In genomic region chr14:75282166-75282547, GRCh38 we compare ENCODE assay signal across 13 cellular contexts. TPM values are rescaled to one million over a fixed set of nuclear protein-coding genes. Genes with fewer than 3 reads are reported as not detected.
DNase-seq lines count a peak whose midpoint lies in the region; ATAC-seq, FAIRE-seq and TF ChIP-seq lines count a peak whose summit lies in the region.
"Had no signal": no experiment of that assay in that cellular context is flagged by ENCODE, and none has a peak within 500 bp of the region (broad histone marks: within the 10 kb centered on the region; RNA-seq: fewer than 3 reads in every experiment).

No MANE protein-coding gene starts in this region.

- H3K27me3 ChIP-seq in GM23338 (ENCODE audit: insufficient read depth), result peaks cover 15% of the 10 kb centered on the region
- H3K27me3 ChIP-seq in astrocyte (ENCODE audit: insufficient read depth, low read length), result no peaks in the 10 kb centered on the region
- H3K27me3 ChIP-seq in tibial artery, result no peaks in the 10 kb centered on the region
- H3K27me3 ChIP-seq: SJSA1 had no signal

- H3K9me2 ChIP-seq in GM23338 (ENCODE audit: insufficient read depth), result no peaks in the 10 kb centered on the region

- H4K20me1 ChIP-seq in GM23338 (replicated peaks; ENCODE audit: insufficient read depth) (0 out of 2 replicates have a peak, but pooled peaks cover 7% of the 10 kb centered on the region), astrocyte (ENCODE audit: insufficient read depth, low read length) (peaks cover 31% of the 10 kb centered on the region)

- H3K4me1 ChIP-seq in GM23338 (ENCODE audit: insufficient read depth) (peaks cover 34% of the 10 kb centered on the region), astrocyte (ENCODE audit: insufficient read depth, low read length) (peaks cover 19% of the 10 kb centered on the region), tibial artery (peaks cover 0 to 27% (median 19%) of the 10 kb centered on the region in 4 donors)

- 0 out of 2 replicates have a peak, but pooled peaks cover 12% of the 10 kb centered on the region for H3K36me3 ChIP-seq in GM23338 (ENCODE audit: insufficient read depth)
- peaks cover 16% of the 10 kb centered on the region for H3K36me3 ChIP-seq in astrocyte (ENCODE audit: insufficient read depth, low read length)
- H3K36me3 ChIP-seq in tibial artery, result peaks cover 15 to 32% (median 21%) of the 10 kb centered on the region in 3 donors

- H3K4me3 Mint-ChIP-seq in GM23338 (peak overlapping the region; percentile 13; the same call in 1 of the 3 replicates), astrocyte (ENCODE audit: unreplicated experiment) (no peak overlapping the region)
- no peak overlapping the region for H3K4me3 Mint-ChIP-seq in activated CD4-positive, alpha-beta memory T cell treated with anti-CD3 and anti-CD28 coated beads for 36 hours
- H3K4me3 Mint-ChIP-seq: activated CD8-positive, alpha-beta T cell treated with anti-CD3 and anti-CD28 coated beads, Interleukin-2, amount 10 ng/mL, durations not matched to agents 7 days and 5 days had no signal

- H3K36me3 Mint-ChIP-seq in GM23338 (ENCODE audit: low read depth) (peaks cover 31% of the 10 kb centered on the region), astrocyte (ENCODE audit: low read depth, unreplicated experiment) (peaks cover 12% of the 10 kb centered on the region)
- H3K36me3 Mint-ChIP-seq in activated CD4-positive, alpha-beta memory T cell treated with anti-CD3 and anti-CD28 coated beads for 36 hours, result peaks cover 25% of the 10 kb centered on the region

- no peak for TF ChIP-seq CTCF in GM23338 (conservative IDR thresholded peaks at IDR 0.05; ENCODE audit: low read depth in 2 of 2)
- TF ChIP-seq CTCF in astrocyte (IDR thresholded peaks at IDR 0.05; ENCODE audit: insufficient read depth, low read depth, low read length), result no peak
- TF ChIP-seq CTCF in fibroblast of villous mesenchyme (IDR thresholded peaks at IDR 0.05; ENCODE audit: insufficient read depth, low read depth, low read length), result no peak
- no peak for TF ChIP-seq CTCF in tibial artery (IDR thresholded peaks at IDR 0.05)

- DNase-seq in GM23338 (ENCODE audit: low spot score), result no peak
- DNase-seq in astrocyte (ENCODE audit: low read depth), result peak; percentile 18
- DNase-seq in fibroblast of villous mesenchyme (ENCODE audit: low read depth), result peak; percentile 88
- peak; percentile 65 for DNase-seq in renal cortical epithelial cell (ENCODE audit: low read depth)
- DNase-seq in tibial artery, result no peak
- DNase-seq in activated CD4-positive, alpha-beta memory T cell treated with anti-CD3 and anti-CD28 coated beads for 36 hours, result no peak
- DNase-seq in NCI-H1694 (lab: John Stamatoyannopoulos, UW), result no peak
- DNase-seq: activated CD8-positive, alpha-beta T cell treated with anti-CD3 and anti-CD28 coated beads, Interleukin-2, amount 10 ng/mL, durations not matched to agents 7 days and 5 days; head of caudate nucleus; KBM-7 had no signal

- POLR2A ChIA-PET in activated CD4-positive, alpha-beta memory T cell treated with anti-CD3 and anti-CD28 coated beads for 36 hours (lab: Charles Lee), result interaction anchor here (1.1 to 1.8 kb wide), 4 partner anchors 10 to 35 kb away, joined by 3 to 7 read pairs (median 4); no protein-coding TSS in a partner anchor

- H3K4me3 ChIP-seq in GM23338 (no peak overlapping the region), astrocyte (ENCODE audit: insufficient read depth, low read depth, low read length) (no peak overlapping the region), fibroblast of villous mesenchyme (ENCODE audit: low read depth, low read length) (no peak overlapping the region), tibial artery (no peak overlapping the region)
- H3K4me3 ChIP-seq: SJSA1 had no signal

- H3K9me3 Mint-ChIP-seq in GM23338 (no peaks in the 10 kb centered on the region; the same call in 2 of the 3 replicates), astrocyte (ENCODE audit: unreplicated experiment) (no peaks in the 10 kb centered on the region)
- H3K9me3 Mint-ChIP-seq in activated CD4-positive, alpha-beta memory T cell treated with anti-CD3 and anti-CD28 coated beads for 36 hours, result no peaks in the 10 kb centered on the region
- H3K9me3 Mint-ChIP-seq: neural crest cell had no signal

- H3K27ac ChIP-seq in GM23338 (ENCODE audit: low read depth) (no peak overlapping the region), astrocyte (ENCODE audit: low read depth, low read length) (no peak overlapping the region), tibial artery (no peak overlapping the region)
- H3K27ac ChIP-seq: SJSA1 had no signal

- peaks cover 18% of the 10 kb centered on the region for H3K79me2 ChIP-seq in GM23338 (replicated peaks; ENCODE audit: insufficient read depth)
- peaks cover 24% of the 10 kb centered on the region for H3K79me2 ChIP-seq in astrocyte (ENCODE audit: insufficient read depth, low read length)

- intact Hi-C loops in tibial artery (cut with DNase I; ENCODE audit: low total_unique reads), result no loop called here
- intact Hi-C loops in activated CD4-positive, alpha-beta memory T cell treated with anti-CD3 and anti-CD28 coated beads for 36 hours (cut with micrococcal nuclease), result no loop called here

- no peaks in the 10 kb centered on the region for H3K9me3 ChIP-seq in astrocyte (ENCODE audit: insufficient read depth, low read depth, low read length)
- no peaks in the 10 kb centered on the region for H3K9me3 ChIP-seq in tibial artery
- H3K9me3 ChIP-seq: SJSA1 had no signal

- CTCF ChIA-PET in activated CD4-positive, alpha-beta memory T cell treated with anti-CD3 and anti-CD28 coated beads for 36 hours (lab: Charles Lee), result interaction anchor here (1.1 to 1.7 kb wide), 2 partner anchors 9 to 13 kb away, joined by 3 to 8 read pairs; no protein-coding TSS in a partner anchor

- FAIRE-seq in astrocyte (lab: Jason Lieb, UNC), result no peak

- ATAC-seq in GM23338 (no peak), HG03039 (IDR thresholded peaks at IDR 0.05; ENCODE audit: unreplicated experiment) (no peak)

- H3K27ac Mint-ChIP-seq in GM23338, result peak overlapping the region; percentile 60; the same call in 1 of the 2 replicates
- no peak overlapping the region for H3K27ac Mint-ChIP-seq in astrocyte (ENCODE audit: unreplicated experiment)
- H3K27ac Mint-ChIP-seq in activated CD4-positive, alpha-beta memory T cell treated with anti-CD3 and anti-CD28 coated beads for 36 hours, result no peak overlapping the region
- H3K27ac Mint-ChIP-seq: activated CD8-positive, alpha-beta T cell treated with anti-CD3 and anti-CD28 coated beads, Interleukin-2, amount 10 ng/mL, durations not matched to agents 7 days and 5 days had no signal

- H3K4me1 Mint-ChIP-seq in GM23338, result peaks cover 38% of the 10 kb centered on the region
- H3K4me1 Mint-ChIP-seq in astrocyte (ENCODE audit: low read depth, unreplicated experiment), result peaks cover 9% of the 10 kb centered on the region
- peaks cover 30% of the 10 kb centered on the region for H3K4me1 Mint-ChIP-seq in activated CD4-positive, alpha-beta memory T cell treated with anti-CD3 and anti-CD28 coated beads for 36 hours (ENCODE audit: low read depth)

- H2AFZ ChIP-seq in GM23338 (no peak overlapping the region), astrocyte (ENCODE audit: low read depth, low read length) (no peak overlapping the region)

- no peak overlapping the region for H3K9ac ChIP-seq in astrocyte (ENCODE audit: low read length)

- peaks cover 35% of the 10 kb centered on the region for H3F3A ChIP-seq in GM23338 (replicated peaks; ENCODE audit: low read depth)

- H3K4me2 ChIP-seq in GM23338 (0 out of 2 replicates have a peak overlapping the region, but pooled peaks have one; percentile 49), astrocyte (ENCODE audit: low read length) (no peak overlapping the region)

- H3K27me3 Mint-ChIP-seq in GM23338 (ENCODE audit: insufficient read depth, low read depth, poor library complexity) (peaks cover 48% of the 10 kb centered on the region), astrocyte (ENCODE audit: low read depth, unreplicated experiment) (no peaks in the 10 kb centered on the region)
- peaks cover 2% of the 10 kb centered on the region for H3K27me3 Mint-ChIP-seq in activated CD4-positive, alpha-beta memory T cell treated with anti-CD3 and anti-CD28 coated beads for 36 hours

TF ChIP-seq in GM23338, 12 proteins besides CTCF, POLR2A, EP300 and RAD21 (continues in another document):
- TF ChIP-seq ETS1 (IDR thresholded peaks at IDR 0.05), result no peak

RNA-seq across cellular contexts. Expression of gene FOS, which starts 3.5 kb away (rescaled TPM):
- 39.7 and 47.3 TPM in 2 replicates for total RNA-seq in GM23338 (2014; rRNA removed; shearing (Covaris generic))
- 48.6 and 54.8 TPM in 2 replicates for polyA plus RNA-seq in GM23338 (2016; fragmentation: Nextera tagmentation; extraction: Ambion mirVana)
- total RNA-seq in astrocyte, result 33.9 and 57.7 TPM in 2 replicates
- 108 and 122 TPM in 2 replicates for total RNA-seq in fibroblast of villous mesenchyme
- total RNA-seq in renal cortical epithelial cell, result 0.87 and 80.4 TPM in 2 replicates
- 10 to 100 TPM; 21.1 to 26.7 TPM for total RNA-seq in activated CD4-positive, alpha-beta memory T cell treated with anti-CD3 and anti-CD28 coated beads for 36 hours

Comparison
In these comparisons a context has a peak if more than half of its experiments do, and no peak if none do; other contexts are left out.
1. DNase-seq: peak in astrocyte (single experiment), fibroblast of villous mesenchyme (single experiment) and renal cortical epithelial cell (single experiment); none in GM23338 (single experiment), tibial artery (0 of 2), activated CD4-positive, alpha-beta memory T cell treated with anti-CD3 and anti-CD28 coated beads for 36 hours (single experiment) and NCI-H1694 (single experiment).